ENCODE assay signal across 16 cellular contexts in genomic region chr19:45960595-45961235, GRCh38. TPM values are rescaled to one million over a fixed set of nuclear protein-coding genes. Genes with fewer than 3 reads are reported as not detected.
A peak's percentile ranks its signal among the peaks of the same experiment; 100 is the strongest.
DNase-seq lines count a peak whose midpoint lies in the region; ATAC-seq and TF ChIP-seq lines count a peak whose summit lies in the region.
"Had no signal": no experiment of that assay in that cellular context is flagged by ENCODE, and none has a peak within 500 bp of the region (broad histone marks: within the 10 kb centered on the region; RNA-seq: fewer than 3 reads in every experiment).

No MANE protein-coding gene starts in this region.

- CTCF ChIA-PET in HCT116 (lab: Charles Lee): interaction anchor here (0.6 to 0.8 kb wide), 3 partner anchors 8 to 67 kb away, joined by 3 to 4 read pairs (median 3); partner anchors contain the start of gene CCDC61

- no peak overlapping the region; a peak in 1 of 22 replicates for H3K27ac ChIP-seq in BLaER1 treated with 17β-estradiol and CSF1 and Interleukin-3, amounts not matched to agents 10 nM and 100 nM
- H3K27ac ChIP-seq in HCT116 (ENCODE audit: low read depth, low read length) (no peak overlapping the region), iPS-20b (ENCODE audit: low read length) (no peak overlapping the region)
- H3K27ac ChIP-seq: C4-2B, SJCRH30, suprapubic skin had no signal

- H3K4me3 ChIP-seq in BLaER1 treated with 17β-estradiol and CSF1 and Interleukin-3, amounts not matched to agents 10 nM and 100 nM: no peak overlapping the region
- H3K4me3 ChIP-seq in HCT116 (replicated peaks in 1 of 2; ENCODE audit: low read depth in 1 of 2, low read length in 2 of 2): no peak overlapping the region
- peak overlapping the region; percentile 52; the same call in 1 of the 2 replicates for H3K4me3 ChIP-seq in iPS-20b (ENCODE audit: low read length)
- H3K4me3 ChIP-seq: SJCRH30, smooth muscle cell, suprapubic skin had no signal

- TF ChIP-seq POLR2A in HCT116 (IDR thresholded peaks at IDR 0.05; ENCODE audit: borderline replicate concordance, extremely low read depth, insufficient read depth, insufficient read length): no peak

- H3K9me2 ChIP-seq in HCT116 (ENCODE audit: insufficient read depth): no peaks in the 10 kb centered on the region

- H4K20me1 ChIP-seq in BLaER1 treated with 17β-estradiol and CSF1 and Interleukin-3, amounts not matched to agents 10 nM and 100 nM: no peaks in the 10 kb centered on the region
- no peaks in the 10 kb centered on the region for H4K20me1 ChIP-seq in HCT116 (ENCODE audit: insufficient read depth)

- intact Hi-C loops in HCT116 (cut with micrococcal nuclease): no loop called here

- no peak overlapping the region for H3K9ac ChIP-seq in BLaER1 treated with 17β-estradiol and CSF1 and Interleukin-3, amounts not matched to agents 10 nM and 100 nM
- H3K9ac ChIP-seq in HCT116 (ENCODE audit: low read length): no peak overlapping the region
- H3K9ac ChIP-seq in iPS-20b (ENCODE audit: low read depth, low read length): peak overlapping the region; percentile 39; the same call in 1 of the 2 replicates

- H3K9me3 ChIP-seq in BLaER1 treated with 17β-estradiol and CSF1 and Interleukin-3, amounts not matched to agents 10 nM and 100 nM (replicated peaks in 1 of 11): peaks cover 0 to 11% (median 0%) of the 10 kb centered on the region in 11 experiments; a peak in 5 of 22 replicates
- H3K9me3 ChIP-seq in HCT116 (ENCODE audit: control insufficient read depth in 1 of 2, insufficient read depth in 1 of 2, low read depth in 1 of 2, low read length in 2 of 2): no peaks in the 10 kb centered on the region
- no peaks in the 10 kb centered on the region for H3K9me3 ChIP-seq in iPS-20b (ENCODE audit: insufficient read depth, low read depth, low read length)
- H3K9me3 ChIP-seq: SJCRH30, suprapubic skin had no signal

- POLR2A ChIA-PET in HCT116 (lab: Charles Lee): interaction anchor here (0.7 to 1.0 kb wide), 2 partner anchors 35 to 1416 kb away, joined by 4 to 5 read pairs; partner anchors contain the start of gene CCDC61

- H3K4me2 ChIP-seq in BLaER1 treated with 17β-estradiol and CSF1 and Interleukin-3, amounts not matched to agents 10 nM and 100 nM: peak overlapping the region in 10 of 11 experiments; percentile 13 to 75 (median 66); a peak in 17 of 22 replicates
- H3K4me2 ChIP-seq in HCT116 (ENCODE audit: low read length): no peak overlapping the region
- H3K4me2 ChIP-seq: smooth muscle cell had no signal

- peaks cover 28 to 80% (median 65%) of the 10 kb centered on the region in 10 experiments for H3K4me1 ChIP-seq in BLaER1 treated with 17β-estradiol and CSF1 and Interleukin-3, amounts not matched to agents 10 nM and 100 nM
- H3K4me1 ChIP-seq in HCT116 (ENCODE audit: control insufficient read depth in 1 of 2, insufficient read depth in 2 of 2, low read length in 2 of 2) (peaks cover 9 to 12% of the 10 kb centered on the region in 2 experiments; a peak in 3 of 4 replicates), iPS-20b (ENCODE audit: insufficient read depth, low read length) (no peaks in the 10 kb centered on the region; the same call in 1 of the 2 replicates)
- H3K4me1 ChIP-seq: SJCRH30, suprapubic skin had no signal

- H2AFZ ChIP-seq in HCT116 (ENCODE audit: low read depth, low read length, poor library complexity, severe bottlenecking): no peak overlapping the region

- TF ChIP-seq CTCF in HCT116 (IDR thresholded peaks at IDR 0.05 in 2 of 3, conservative IDR thresholded peaks at IDR 0.05 in 1 of 3; ENCODE audit: borderline replicate concordance in 1 of 3, insufficient read depth in 1 of 3, low read depth in 2 of 3, low read length in 2 of 3): peak in 2 of 3 experiments; percentile 32 to 35; a peak in 2 of 6 replicates

- peak; percentile 71 for ATAC-seq in HCT116
- ATAC-seq in HG02870 (IDR thresholded peaks at IDR 0.05; ENCODE audit: unreplicated experiment): no peak
- no peak for ATAC-seq in HG03457 (IDR thresholded peaks at IDR 0.05; ENCODE audit: unreplicated experiment)
- ATAC-seq in GM21717 (IDR thresholded peaks at IDR 0.05; ENCODE audit: unreplicated experiment): no peak
- no peak for ATAC-seq in GM21390 (IDR thresholded peaks at IDR 0.05; ENCODE audit: unreplicated experiment)

- H3K27me3 ChIP-seq in BLaER1 treated with 17β-estradiol and CSF1 and Interleukin-3, amounts not matched to agents 10 nM and 100 nM: no peaks in the 10 kb centered on the region
- H3K27me3 ChIP-seq in HCT116 (ENCODE audit: insufficient read depth, low read length) (peaks cover 6% of the 10 kb centered on the region; the same call in 1 of the 2 replicates), iPS-20b (ENCODE audit: insufficient read depth, low read length) (no peaks in the 10 kb centered on the region; the same call in 1 of the 2 replicates)

- BruUV-seq in HCT116 (replicated peaks; lab: Mats Ljungman, UMichigan): no TSS peak

- RAD21 ChIA-PET in HCT116 (lab: Charles Lee; ENCODE audit: low non-redundant PET in 1 of 2, low total read pairs in 2 of 2, uncharacterized antibody in 2 of 2, unreplicated experiment in 2 of 2): interaction anchor here in 1 of 2 experiments (0.7 kb wide), 1 partner anchor 49 kb away, joined by 3 read pairs; no protein-coding TSS in a partner anchor

- TF ChIP-seq RAD21 in HCT116 (IDR thresholded peaks at IDR 0.05; ENCODE audit: low read depth): no peak

- H3K79me2 ChIP-seq in HCT116 (ENCODE audit: insufficient read depth, low read length): no peaks in the 10 kb centered on the region

- DNase-seq in HCT116 (ENCODE audit: low read depth, low spot score) (no peak), SW480 (ENCODE audit: low spot score) (peak; percentile 31)
- DNase-seq: islet precursor cell, naive B cell, NCI-H2227 treated with DMSO at 0.1 percent for 48 hours, SJCRH30 had no signal

- H3K36me3 ChIP-seq in BLaER1 treated with 17β-estradiol and CSF1 and Interleukin-3, amounts not matched to agents 10 nM and 100 nM: no peaks in the 10 kb centered on the region
- no peaks in the 10 kb centered on the region for H3K36me3 ChIP-seq in HCT116 (ENCODE audit: control insufficient read depth in 1 of 2, insufficient read depth in 2 of 2, low read length in 2 of 2)
- peaks cover 7% of the 10 kb centered on the region; the same call in 1 of the 2 replicates for H3K36me3 ChIP-seq in iPS-20b (ENCODE audit: insufficient read depth, low read depth, low read length)
- H3K36me3 ChIP-seq: SJCRH30, suprapubic skin had no signal

TF ChIP-seq in HCT116, 20 proteins besides CTCF, POLR2A, EP300 and RAD21:
- TF ChIP-seq CEBPB (IDR thresholded peaks at IDR 0.05; ENCODE audit: low read depth) (no peak), SP1 (IDR thresholded peaks at IDR 0.05; ENCODE audit: low read depth) (no peak), YY1 (IDR thresholded peaks at IDR 0.05; ENCODE audit: extremely low read depth, insufficient replicate concordance, low read depth, low read length) (no peak), ELF1 (IDR thresholded peaks at IDR 0.05; ENCODE audit: borderline replicate concordance, low read depth) (no peak), REST (IDR thresholded peaks at IDR 0.05; ENCODE audit: low read depth) (no peak), ZBTB33 (IDR thresholded peaks at IDR 0.05; ENCODE audit: extremely low read depth, insufficient replicate concordance, low read length) (no peak), ZNF274 (IDR thresholded peaks at IDR 0.05; ENCODE audit: low read depth, low read length) (no peak), JUND (IDR thresholded peaks at IDR 0.05) (no peak), TCF7L2 (IDR thresholded peaks at IDR 0.05; ENCODE audit: borderline replicate concordance, extremely low read depth, insufficient read depth, insufficient read length) (no peak)

RNA-seq across cellular contexts. Expression of gene NOVA2, which starts 12.9 kb away (rescaled TPM):
- 2.5 TPM for total RNA-seq in HCT116 (2021; ENCODE audit: unreplicated experiment)
- 1.2 and 1.5 TPM in 2 replicates for polyA plus RNA-seq in HCT116 (2012)
- total RNA-seq: fibroblast of lung had no signal

RNA-seq across cellular contexts. Expression of gene CCDC61, which starts 34.6 kb away (rescaled TPM):
- total RNA-seq in HCT116 (2021; ENCODE audit: unreplicated experiment): 12.2 TPM
- 4.1 and 5.6 TPM in 2 replicates for polyA plus RNA-seq in HCT116 (2012)

RNA-seq across cellular contexts. Expression of gene NANOS2, which starts 46.1 kb away (rescaled TPM):
- total RNA-seq in HCT116 (2021; ENCODE audit: unreplicated experiment): not detected
- not detected in 2 replicates for polyA plus RNA-seq in HCT116 (2012)
- total RNA-seq: fibroblast of lung, SJCRH30, smooth muscle cell, suprapubic skin had no signal
- polyA plus RNA-seq: fibroblast of lung, smooth muscle cell had no signal

RNA-seq across cellular contexts. Expression of gene MYPOP, which starts 58.3 kb away (rescaled TPM):
- 10.8 TPM for total RNA-seq in HCT116 (2021; ENCODE audit: unreplicated experiment)
- 4.9 and 5.7 TPM in 2 replicates for polyA plus RNA-seq in HCT116 (2012)
